8 cellular contexts compared by ENCODE assay signal in the genomic region with DNA sequence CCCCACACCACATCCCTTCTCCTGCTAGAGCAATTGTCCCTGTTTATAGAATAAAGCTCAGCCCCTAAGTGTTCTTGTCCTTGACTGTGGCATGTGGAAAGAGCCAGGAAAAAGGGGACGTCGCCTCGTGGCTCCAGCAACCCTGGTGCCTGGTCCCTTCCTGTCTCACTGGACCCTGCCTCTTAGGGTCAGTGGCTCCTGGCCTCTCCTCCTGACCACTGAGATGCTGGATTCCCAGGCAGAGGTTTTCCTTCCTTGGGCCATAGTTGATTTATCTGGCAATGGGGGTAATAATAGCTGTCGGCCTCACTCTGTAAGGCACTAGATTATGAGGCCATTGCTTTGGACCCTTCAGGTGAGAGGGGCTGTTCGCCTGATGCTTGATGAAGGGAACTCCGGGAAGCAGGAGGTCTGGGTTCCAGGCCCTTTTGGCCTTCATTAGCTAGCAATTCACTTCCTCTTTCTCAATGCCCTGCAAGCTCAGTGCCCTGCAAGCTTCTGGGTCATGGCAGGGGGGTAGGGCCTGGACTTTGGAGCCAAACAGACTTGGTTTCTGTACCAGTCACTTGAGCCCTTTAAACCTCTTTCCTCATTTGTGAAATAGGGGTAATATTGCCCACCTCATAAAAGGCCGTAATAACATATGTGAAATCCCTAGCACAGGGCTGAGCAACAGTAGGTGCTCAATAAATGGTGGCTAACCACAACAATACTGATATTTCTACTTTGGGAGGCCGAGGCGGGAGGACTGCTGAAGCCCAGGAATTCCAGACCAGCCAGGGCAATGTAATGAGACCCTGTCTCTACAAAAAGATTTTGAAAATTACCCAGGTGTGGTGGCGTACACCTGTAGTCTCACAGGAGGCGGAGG. TPM values are rescaled to one million over a fixed set of nuclear protein-coding genes. Genes with fewer than 3 reads are reported as not detected.
DNase-seq lines count a peak whose midpoint lies in the region; ATAC-seq, FAIRE-seq and TF ChIP-seq lines count a peak whose summit lies in the region.

No MANE protein-coding gene starts in this region.

- peak overlapping the region; percentile 94 for H3K4me2 ChIP-seq in astrocyte (ENCODE audit: low read length)

- H3K9me3 ChIP-seq in astrocyte (ENCODE audit: insufficient read depth, low read depth, low read length) = no peaks in the 10 kb centered on the region

- peak overlapping the region; percentile 49 for H3K27ac ChIP-seq in astrocyte (ENCODE audit: low read depth, low read length)

- H3K36me3 Mint-ChIP-seq in stimulated activated naive CD8-positive, alpha-beta T cell treated with anti-CD3 and anti-CD28 coated beads, Interleukin-15, Interleukin-2, amounts not matched to agents 100 ng/mL and 50 ng/mL, for 24 hours (ENCODE audit: low read depth) = no peaks in the 10 kb centered on the region
- no peaks in the 10 kb centered on the region for H3K36me3 Mint-ChIP-seq in astrocyte (ENCODE audit: low read depth, unreplicated experiment)
- H3K36me3 Mint-ChIP-seq in memory B cell = peaks cover 3% of the 10 kb centered on the region

- ATAC-seq in stimulated activated naive CD8-positive, alpha-beta T cell treated with anti-CD3 and anti-CD28 coated beads, Interleukin-15, Interleukin-2, amounts not matched to agents 100 U/mL and 50 U/mL, for 24 hours = no peak
- ATAC-seq in memory B cell (ENCODE audit: low read depth) = no peak
- no peak for ATAC-seq in GM18498 (IDR thresholded peaks at IDR 0.05; ENCODE audit: unreplicated experiment)
- ATAC-seq in HG03565 (IDR thresholded peaks at IDR 0.05; ENCODE audit: unreplicated experiment) = no peak
- ATAC-seq in HG03025 (IDR thresholded peaks at IDR 0.05; ENCODE audit: low FRiP score, unreplicated experiment) = no peak

- no peak for TF ChIP-seq CTCF in astrocyte (IDR thresholded peaks at IDR 0.05; ENCODE audit: insufficient read depth, low read depth, low read length)

- H3K27me3 ChIP-seq in astrocyte (ENCODE audit: insufficient read depth, low read length) = no peaks in the 10 kb centered on the region

- peaks cover 18% of the 10 kb centered on the region for H3K4me1 Mint-ChIP-seq in stimulated activated naive CD8-positive, alpha-beta T cell treated with anti-CD3 and anti-CD28 coated beads, Interleukin-15, Interleukin-2, amounts not matched to agents 100 ng/mL and 50 ng/mL, for 24 hours (ENCODE audit: low read depth)
- peaks cover 15% of the 10 kb centered on the region for H3K4me1 Mint-ChIP-seq in astrocyte (ENCODE audit: low read depth, unreplicated experiment)
- peaks cover 17% of the 10 kb centered on the region for H3K4me1 Mint-ChIP-seq in memory B cell

- H3K27me3 Mint-ChIP-seq in stimulated activated naive CD8-positive, alpha-beta T cell treated with anti-CD3 and anti-CD28 coated beads, Interleukin-15, Interleukin-2, amounts not matched to agents 100 ng/mL and 50 ng/mL, for 24 hours = no peaks in the 10 kb centered on the region
- H3K27me3 Mint-ChIP-seq in astrocyte (ENCODE audit: low read depth, unreplicated experiment) (no peaks in the 10 kb centered on the region), memory B cell (peaks cover under 1% of the 10 kb centered on the region)

- peak overlapping the region; percentile 88 for H3K4me3 ChIP-seq in astrocyte (ENCODE audit: insufficient read depth, low read depth, low read length)

- H3K9ac ChIP-seq in astrocyte (ENCODE audit: low read length) = peak overlapping the region; percentile 85

- H4K20me1 ChIP-seq in astrocyte (ENCODE audit: insufficient read depth, low read length) = peaks cover 7% of the 10 kb centered on the region

- peak overlapping the region; percentile 83 for H3K4me3 Mint-ChIP-seq in stimulated activated naive CD8-positive, alpha-beta T cell treated with anti-CD3 and anti-CD28 coated beads, Interleukin-15, Interleukin-2, amounts not matched to agents 100 ng/mL and 50 ng/mL, for 24 hours
- H3K4me3 Mint-ChIP-seq in astrocyte (ENCODE audit: unreplicated experiment) (peak overlapping the region; percentile 81), memory B cell (peak overlapping the region; percentile 80)

- H3K27ac Mint-ChIP-seq in stimulated activated naive CD8-positive, alpha-beta T cell treated with anti-CD3 and anti-CD28 coated beads, Interleukin-15, Interleukin-2, amounts not matched to agents 100 ng/mL and 50 ng/mL, for 24 hours = no peak overlapping the region
- H3K27ac Mint-ChIP-seq in astrocyte (ENCODE audit: unreplicated experiment) (no peak overlapping the region), memory B cell (peak overlapping the region; percentile 66)

- no peak for FAIRE-seq in astrocyte (lab: Jason Lieb, UNC)

- no peak for DNase-seq in stimulated activated naive CD8-positive, alpha-beta T cell treated with anti-CD3 and anti-CD28 coated beads, Interleukin-15, Interleukin-2, amounts not matched to agents 100 U/mL and 50 U/mL, for 24 hours
- DNase-seq in astrocyte (ENCODE audit: low read depth) (no peak), memory B cell (ENCODE audit: low spot score in 2 of 2) (no peak)
- no peak for DNase-seq in effector CD4-positive, alpha-beta T cell

- H3K4me1 ChIP-seq in astrocyte (ENCODE audit: insufficient read depth, low read length) = peaks cover 8% of the 10 kb centered on the region

- no peaks in the 10 kb centered on the region for H3K9me3 Mint-ChIP-seq in stimulated activated naive CD8-positive, alpha-beta T cell treated with anti-CD3 and anti-CD28 coated beads, Interleukin-15, Interleukin-2, amounts not matched to agents 100 ng/mL and 50 ng/mL, for 24 hours
- H3K9me3 Mint-ChIP-seq in astrocyte (ENCODE audit: unreplicated experiment) (no peaks in the 10 kb centered on the region), memory B cell (no peaks in the 10 kb centered on the region)

- no peaks in the 10 kb centered on the region for H3K36me3 ChIP-seq in astrocyte (ENCODE audit: insufficient read depth, low read length)

- peak overlapping the region; percentile 94 for H2AFZ ChIP-seq in astrocyte (ENCODE audit: low read depth, low read length)

- H3K79me2 ChIP-seq in astrocyte (ENCODE audit: insufficient read depth, low read length) = peaks cover 32% of the 10 kb centered on the region

RNA-seq across cellular contexts. Expression of a gene that starts 1.1 kb away (rescaled TPM):
- total RNA-seq in astrocyte = 27.7 TPM in 2 replicates

RNA-seq across cellular contexts. Expression of a gene that starts 38.0 kb away (rescaled TPM):
- 24.2 and 26.8 TPM in 2 replicates for total RNA-seq in astrocyte
